Comparison of ENCODE assay signal across 9 cellular contexts in the genomic region with DNA sequence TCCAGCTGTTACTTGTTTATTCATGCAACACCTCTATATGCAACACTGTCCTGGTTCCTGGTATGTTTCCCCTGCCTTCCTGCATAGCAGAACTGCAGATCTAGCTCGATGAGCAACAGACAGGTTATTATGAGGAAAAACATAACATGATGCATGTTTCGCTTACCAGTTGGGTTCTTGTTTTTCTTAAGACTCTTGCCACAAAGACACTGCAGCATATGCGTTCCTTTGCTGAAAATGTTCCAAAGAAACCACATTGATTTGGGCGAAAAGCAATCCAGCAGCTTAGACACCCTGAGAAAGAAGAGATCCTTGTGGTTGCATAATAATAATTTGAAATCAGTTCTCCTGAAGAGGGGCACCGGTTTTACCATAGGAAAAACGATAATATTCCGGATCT. TPM values are rescaled to one million over a fixed set of nuclear protein-coding genes. Genes with fewer than 3 reads are reported as not detected.
DNase-seq lines count a peak whose midpoint lies in the region; ATAC-seq and TF ChIP-seq lines count a peak whose summit lies in the region.
"Had no signal": no experiment of that assay in that cellular context is flagged by ENCODE, and none has a peak within 500 bp of the region (broad histone marks: within the 10 kb centered on the region; RNA-seq: fewer than 3 reads in every experiment).

No MANE protein-coding gene starts in this region.

- intact Hi-C loops in activated T-helper 2 cell treated with anti-CD3 and anti-CD28 coated beads, Interferon-gamma antibody, Interleukin-2, Interleukin-4, amounts not matched to agents 10 μg/mL and 5 μg/mL and 100 μg/mL, durations not matched to agents 14 hours and 24 hours and 36 hours (cut with micrococcal nuclease): no loop called here
- intact Hi-C loops in heart left ventricle (cut with DNase I): loop anchor here in 1 of 10 donors (5.0 kb wide), 2 partner anchors 56 to 459 kb away; no protein-coding TSS in a partner anchor
- intact Hi-C loops in sciatic nerve (cut with DNase I): no loop called here
- intact Hi-C loops in left colon (cut with DNase I, micrococcal nuclease): no loop called here

- no peaks in the 10 kb centered on the region for H3K36me3 Mint-ChIP-seq in activated T-helper 2 cell treated with anti-CD3 and anti-CD28 coated beads, Interferon-gamma antibody, Interleukin-2, Interleukin-4, amounts not matched to agents 10 μg/mL and 5 μg/mL and 100 μg/mL, durations not matched to agents 14 hours and 24 hours and 36 hours (ENCODE audit: low read depth)

- H3K4me3 ChIP-seq in heart left ventricle: peak overlapping the region; percentile 45 to 73 (median 62)
- H3K4me3 ChIP-seq: K562 had no signal

- peak overlapping the region in 4 of 12 donors; percentile 2 to 73 (median 50) for H3K27ac ChIP-seq in heart left ventricle

- no peaks in the 10 kb centered on the region for H3K9me3 ChIP-seq in heart left ventricle

- H3K27me3 ChIP-seq in heart left ventricle: peaks cover 0 to 47% (median 11%) of the 10 kb centered on the region in 9 donors

- no peak overlapping the region for H3K27ac Mint-ChIP-seq in activated T-helper 2 cell treated with anti-CD3 and anti-CD28 coated beads, Interferon-gamma antibody, Interleukin-2, Interleukin-4, amounts not matched to agents 10 μg/mL and 5 μg/mL and 100 μg/mL, durations not matched to agents 14 hours and 24 hours and 36 hours

- peak in 1 of 4 donors; percentile 21 for ATAC-seq in heart left ventricle
- ATAC-seq in sciatic nerve: peak; percentile 23
- no peak for ATAC-seq in left colon
- ATAC-seq in HG03442 (IDR thresholded peaks at IDR 0.05; ENCODE audit: unreplicated experiment): no peak
- ATAC-seq: K562 had no signal

- H3K4me1 ChIP-seq in heart left ventricle: peaks cover 0 to 30% (median 0%) of the 10 kb centered on the region in 12 donors

- H3K9me3 Mint-ChIP-seq in activated T-helper 2 cell treated with anti-CD3 and anti-CD28 coated beads, Interferon-gamma antibody, Interleukin-2, Interleukin-4, amounts not matched to agents 10 μg/mL and 5 μg/mL and 100 μg/mL, durations not matched to agents 14 hours and 24 hours and 36 hours: no peaks in the 10 kb centered on the region

- peaks cover 57% of the 10 kb centered on the region for H3K27me3 Mint-ChIP-seq in activated T-helper 2 cell treated with anti-CD3 and anti-CD28 coated beads, Interferon-gamma antibody, Interleukin-2, Interleukin-4, amounts not matched to agents 10 μg/mL and 5 μg/mL and 100 μg/mL, durations not matched to agents 14 hours and 24 hours and 36 hours (ENCODE audit: low read depth)

- DNase-seq in HCEC 1CT (peak; percentile 37), heart left ventricle (no peak), sciatic nerve (ENCODE audit: low spot score) (no peak), left colon (no peak), UCSD-AML1 (lab: John Stamatoyannopoulos, UW; ENCODE audit: unreplicated experiment) (no peak)
- DNase-seq in activated T-helper 2 cell treated with anti-CD3 and anti-CD28 coated beads, Interferon-gamma antibody, Interleukin-2, Interleukin-4, amounts not matched to agents 10 μg/mL and 5 μg/mL and 100 μg/mL, durations not matched to agents 14 hours and 24 hours and 36 hours (ENCODE audit: low spot score): no peak
- no peak for DNase-seq in stimulated activated CD4-positive, alpha-beta T cell treated with anti-CD3 and anti-CD28 coated beads, Interleukin-15, amount 100 ng/mL, for 24 hours

- H3K36me3 ChIP-seq in heart left ventricle: no peaks in the 10 kb centered on the region

- peak overlapping the region; percentile 71 for H3K4me3 Mint-ChIP-seq in activated T-helper 2 cell treated with anti-CD3 and anti-CD28 coated beads, Interferon-gamma antibody, Interleukin-2, Interleukin-4, amounts not matched to agents 10 μg/mL and 5 μg/mL and 100 μg/mL, durations not matched to agents 14 hours and 24 hours and 36 hours (ENCODE audit: low read depth)

- 8 to 15% (median 9%) methylated on average over 7 of the region's 7 CpGs for WGBS in heart left ventricle, 4 donors

- H3K4me1 Mint-ChIP-seq in activated T-helper 2 cell treated with anti-CD3 and anti-CD28 coated beads, Interferon-gamma antibody, Interleukin-2, Interleukin-4, amounts not matched to agents 10 μg/mL and 5 μg/mL and 100 μg/mL, durations not matched to agents 14 hours and 24 hours and 36 hours (ENCODE audit: low read depth): peaks cover 27% of the 10 kb centered on the region

- TF ChIP-seq POLR2A in heart left ventricle (IDR thresholded peaks at IDR 0.05): no peak

- TF ChIP-seq CTCF in heart left ventricle (IDR thresholded peaks at IDR 0.05): no peak

RNA-seq across cellular contexts. Expression of gene FGF14, which starts 0.5 kb away (rescaled TPM):
- total RNA-seq in activated T-helper 2 cell treated with anti-CD3 and anti-CD28 coated beads, Interferon-gamma antibody, Interleukin-2, Interleukin-4, amounts not matched to agents 10 μg/mL and 5 μg/mL and 100 μg/mL, durations not matched to agents 14 hours and 24 hours and 36 hours: not detected in 2 replicates
- total RNA-seq in heart left ventricle: 1 to 10 TPM; 1.3 to 6.3 (median 4.6) TPM
- under 1 TPM; 0.14 to 0.80 TPM for polyA plus RNA-seq in heart left ventricle
- 1.4 TPM for total RNA-seq in sciatic nerve
- total RNA-seq in left colon: under 1 TPM; 0.70 to 0.92 TPM
- total RNA-seq: K562 had no signal
- polyA plus RNA-seq: K562 had no signal
